In genomic region chr21:33242846-33243245, GRCh38 we compare ENCODE assay signal across 8 cellular contexts. TPM values are rescaled to one million over a fixed set of nuclear protein-coding genes. Genes with fewer than 3 reads are reported as not detected.
A peak's percentile ranks its signal among the peaks of the same experiment; 100 is the strongest.
DNase-seq lines count a peak whose midpoint lies in the region; ATAC-seq and TF ChIP-seq lines count a peak whose summit lies in the region.
"Not testable (repeated sequence)": the region's sequence is repeated elsewhere in the genome, so short reads cannot be mapped to it uniquely, and the experiment has no call there.

No MANE protein-coding gene starts in this region.

- not testable (repeated sequence) for H3K4me2 ChIP-seq in DND-41 (ENCODE audit: insufficient read depth, low read length)
- H3K4me2 ChIP-seq in Loucy (ENCODE audit: low read depth, low read length, poor library complexity, severe bottlenecking): peak overlapping the region; percentile 78

- intact Hi-C loops in CD14-positive monocyte (cut with micrococcal nuclease); activated CD4-positive, alpha-beta T cell treated with anti-CD3 and anti-CD28 coated beads, Interleukin-2, amount 10 ng/mL, durations not matched to agents 24 days and 14 days (cut with micrococcal nuclease): not testable (repeated sequence)

- not testable (repeated sequence) for H3K9me3 ChIP-seq in DND-41 (ENCODE audit: insufficient read depth, low read length, severe bottlenecking); Loucy (ENCODE audit: insufficient read depth, low read depth, low read length)

- TF ChIP-seq CTCF in CD14-positive monocyte (IDR thresholded peaks at IDR 0.05); DND-41 (IDR thresholded peaks at IDR 0.05; ENCODE audit: borderline replicate concordance, extremely low read depth, low read length, poor library complexity, severe bottlenecking); Loucy (conservative IDR thresholded peaks at IDR 0.05; ENCODE audit: low read length): not testable (repeated sequence)

- not testable (repeated sequence) for H3K27me3 Mint-ChIP-seq in CD14-positive monocyte (ENCODE audit: low read depth in 3 of 3); activated CD4-positive, alpha-beta T cell treated with anti-CD3 and anti-CD28 coated beads, Interleukin-2, amount 10 ng/mL, durations not matched to agents 24 days and 14 days; activated CD8-positive, alpha-beta memory T cell treated with anti-CD3 and anti-CD28 coated beads, Interleukin-2, amount 10 ng/mL, durations not matched to agents 7 days and 5 days; activated naive CD4-positive, alpha-beta T cell treated with anti-CD3 and anti-CD28 coated beads, Interleukin-2, amount 50 U/mL, for 24 hours; central memory CD8-positive, alpha-beta T cell; naive thymus-derived CD8-positive, alpha-beta T cell

- POLR2A ChIA-PET in naive thymus-derived CD8-positive, alpha-beta T cell (lab: Charles Lee): interaction anchor here (1.6 to 3.6 kb wide), 2 partner anchors 11 to 23 kb away, joined by 5 to 20 read pairs; partner anchors contain the start of gene IL10RB

- peaks cover 58% of the 10 kb centered on the region for H3K36me3 ChIP-seq in DND-41 (ENCODE audit: insufficient read depth, low read length)
- peaks cover 44% of the 10 kb centered on the region for H3K36me3 ChIP-seq in Loucy (ENCODE audit: insufficient read depth, low read length)

- not testable (repeated sequence) for H3F3A ChIP-seq in Loucy (ENCODE audit: low read depth)

- peak overlapping the region in 5 of 7 donors; percentile 6 to 83 (median 50) for H3K27ac Mint-ChIP-seq in CD14-positive monocyte
- peak overlapping the region; percentile 63 for H3K27ac Mint-ChIP-seq in activated CD4-positive, alpha-beta T cell treated with anti-CD3 and anti-CD28 coated beads, Interleukin-2, amount 10 ng/mL, durations not matched to agents 24 days and 14 days
- peak overlapping the region; percentile 92 for H3K27ac Mint-ChIP-seq in activated CD8-positive, alpha-beta memory T cell treated with anti-CD3 and anti-CD28 coated beads, Interleukin-2, amount 10 ng/mL, durations not matched to agents 7 days and 5 days
- H3K27ac Mint-ChIP-seq in activated naive CD4-positive, alpha-beta T cell treated with anti-CD3 and anti-CD28 coated beads, Interleukin-2, amount 50 U/mL, for 24 hours: peak overlapping the region; percentile 99
- H3K27ac Mint-ChIP-seq in central memory CD8-positive, alpha-beta T cell (ENCODE audit: low read depth): not testable (repeated sequence)
- H3K27ac Mint-ChIP-seq in naive thymus-derived CD8-positive, alpha-beta T cell: peak overlapping the region in 6 of 10 donors; percentile 7 to 96 (median 91)

- H3K9ac ChIP-seq in DND-41 (ENCODE audit: low read depth, low read length) (peak overlapping the region; percentile 44; the same call in 1 of the 2 replicates), Loucy (ENCODE audit: low read depth, low read length, poor library complexity, severe bottlenecking) (peak overlapping the region; percentile 79)

- H3K4me1 Mint-ChIP-seq in CD14-positive monocyte: peaks cover 56% of the 10 kb centered on the region
- H3K4me1 Mint-ChIP-seq in activated CD4-positive, alpha-beta T cell treated with anti-CD3 and anti-CD28 coated beads, Interleukin-2, amount 10 ng/mL, durations not matched to agents 24 days and 14 days: peaks cover 65% of the 10 kb centered on the region
- H3K4me1 Mint-ChIP-seq in activated CD8-positive, alpha-beta memory T cell treated with anti-CD3 and anti-CD28 coated beads, Interleukin-2, amount 10 ng/mL, durations not matched to agents 7 days and 5 days: peaks cover 78% of the 10 kb centered on the region
- H3K4me1 Mint-ChIP-seq in activated naive CD4-positive, alpha-beta T cell treated with anti-CD3 and anti-CD28 coated beads, Interleukin-2, amount 50 U/mL, for 24 hours: peaks cover 89% of the 10 kb centered on the region
- H3K4me1 Mint-ChIP-seq in central memory CD8-positive, alpha-beta T cell: peaks cover 61% of the 10 kb centered on the region
- H3K4me1 Mint-ChIP-seq in naive thymus-derived CD8-positive, alpha-beta T cell: peaks cover 52 to 92% (median 86%) of the 10 kb centered on the region in 4 donors

- not testable (repeated sequence) for H3K9me2 ChIP-seq in Loucy (replicated peaks; ENCODE audit: low read depth, low read length)

- peaks cover 60% of the 10 kb centered on the region for H3K4me1 ChIP-seq in DND-41 (ENCODE audit: insufficient read depth, low read length)
- peaks cover 92% of the 10 kb centered on the region for H3K4me1 ChIP-seq in Loucy (ENCODE audit: insufficient read depth, low read length, poor library complexity, severe bottlenecking)

- H3K27ac ChIP-seq in DND-41 (ENCODE audit: low read length): peak overlapping the region; percentile 82; the same call in 1 of the 2 replicates

- not testable (repeated sequence) for H3K27me3 ChIP-seq in DND-41 (ENCODE audit: insufficient read depth, low read length, poor library complexity); Loucy (ENCODE audit: insufficient read depth, low read length, poor library complexity, severe bottlenecking)

- H3K4me3 ChIP-seq in DND-41 (ENCODE audit: low read depth in 1 of 2, low read length in 2 of 2); Loucy (ENCODE audit: low read length, poor library complexity, severe bottlenecking): not testable (repeated sequence)

- not testable (repeated sequence) for H2AFZ ChIP-seq in DND-41 (ENCODE audit: low read depth, low read length); Loucy (ENCODE audit: low read length)

- H4K20me1 ChIP-seq in DND-41 (ENCODE audit: insufficient read depth, low read length); Loucy (ENCODE audit: insufficient read depth, low read length, poor library complexity, severe bottlenecking): not testable (repeated sequence)

- H3K9me3 Mint-ChIP-seq in CD14-positive monocyte; activated CD4-positive, alpha-beta T cell treated with anti-CD3 and anti-CD28 coated beads, Interleukin-2, amount 10 ng/mL, durations not matched to agents 24 days and 14 days; activated CD8-positive, alpha-beta memory T cell treated with anti-CD3 and anti-CD28 coated beads, Interleukin-2, amount 10 ng/mL, durations not matched to agents 7 days and 5 days (ENCODE audit: low read depth); activated naive CD4-positive, alpha-beta T cell treated with anti-CD3 and anti-CD28 coated beads, Interleukin-2, amount 50 U/mL, for 24 hours; central memory CD8-positive, alpha-beta T cell; naive thymus-derived CD8-positive, alpha-beta T cell: not testable (repeated sequence)

- ATAC-seq in DND-41 (ENCODE audit: insufficient read depth, low read depth); activated CD8-positive, alpha-beta memory T cell treated with anti-CD3 and anti-CD28 coated beads, Interleukin-2, amount 10 ng/mL, durations not matched to agents 7 days and 5 days; central memory CD8-positive, alpha-beta T cell (replicated peaks; ENCODE audit: extremely low read depth, poor library complexity, severe bottlenecking); naive thymus-derived CD8-positive, alpha-beta T cell: not testable (repeated sequence)

- CTCF ChIA-PET in activated CD8-positive, alpha-beta memory T cell treated with anti-CD3 and anti-CD28 coated beads, Interleukin-2, amount 10 ng/mL, durations not matched to agents 7 days and 5 days (lab: Charles Lee): interaction anchor here (1.2 kb wide), 1 partner anchor 118 kb away, joined by 3 read pairs; no protein-coding TSS in a partner anchor

- not testable (repeated sequence) for DNase-seq in CD14-positive monocyte (ENCODE audit: low spot score); DND-41; activated CD4-positive, alpha-beta T cell treated with anti-CD3 and anti-CD28 coated beads, Interleukin-2, amount 10 ng/mL, durations not matched to agents 24 days and 14 days; central memory CD8-positive, alpha-beta T cell (ENCODE audit: low spot score in 2 of 2); naive thymus-derived CD8-positive, alpha-beta T cell
- peak; percentile 23 for DNase-seq in activated CD8-positive, alpha-beta memory T cell treated with anti-CD3 and anti-CD28 coated beads, Interleukin-2, amount 10 ng/mL, durations not matched to agents 7 days and 5 days

- H3K79me2 ChIP-seq in DND-41 (ENCODE audit: insufficient read depth, low read length) (peaks cover 74% of the 10 kb centered on the region), Loucy (ENCODE audit: insufficient read depth, low read length) (peaks cover 84% of the 10 kb centered on the region)

- H3K36me3 Mint-ChIP-seq in CD14-positive monocyte: peaks cover 65 to 71% of the 10 kb centered on the region in 2 donors
- H3K36me3 Mint-ChIP-seq in activated CD4-positive, alpha-beta T cell treated with anti-CD3 and anti-CD28 coated beads, Interleukin-2, amount 10 ng/mL, durations not matched to agents 24 days and 14 days (ENCODE audit: low read depth): peaks cover 61% of the 10 kb centered on the region
- peaks cover 58% of the 10 kb centered on the region for H3K36me3 Mint-ChIP-seq in activated CD8-positive, alpha-beta memory T cell treated with anti-CD3 and anti-CD28 coated beads, Interleukin-2, amount 10 ng/mL, durations not matched to agents 7 days and 5 days
- H3K36me3 Mint-ChIP-seq in activated naive CD4-positive, alpha-beta T cell treated with anti-CD3 and anti-CD28 coated beads, Interleukin-2, amount 50 U/mL, for 24 hours: peaks cover 38% of the 10 kb centered on the region
- H3K36me3 Mint-ChIP-seq in central memory CD8-positive, alpha-beta T cell (ENCODE audit: insufficient read depth): peaks cover 45% of the 10 kb centered on the region
- H3K36me3 Mint-ChIP-seq in naive thymus-derived CD8-positive, alpha-beta T cell: peaks cover 11 to 55% (median 41%) of the 10 kb centered on the region in 3 donors

- not testable (repeated sequence) for H3K4me3 Mint-ChIP-seq in CD14-positive monocyte; activated CD4-positive, alpha-beta T cell treated with anti-CD3 and anti-CD28 coated beads, Interleukin-2, amount 10 ng/mL, durations not matched to agents 24 days and 14 days; activated CD8-positive, alpha-beta memory T cell treated with anti-CD3 and anti-CD28 coated beads, Interleukin-2, amount 10 ng/mL, durations not matched to agents 7 days and 5 days; activated naive CD4-positive, alpha-beta T cell treated with anti-CD3 and anti-CD28 coated beads, Interleukin-2, amount 50 U/mL, for 24 hours
- peak overlapping the region; percentile 42 for H3K4me3 Mint-ChIP-seq in central memory CD8-positive, alpha-beta T cell
- peak overlapping the region in 1 of 10 donors; percentile 83 for H3K4me3 Mint-ChIP-seq in naive thymus-derived CD8-positive, alpha-beta T cell

RNA-seq across cellular contexts. Expression of gene IFNAR2, which starts 13.1 kb away (rescaled TPM):
- polyA plus RNA-seq in CD14-positive monocyte: 10 to 100 TPM; 47.7 to 79.8 TPM
- total RNA-seq in activated CD4-positive, alpha-beta T cell treated with anti-CD3 and anti-CD28 coated beads, Interleukin-2, amount 10 ng/mL, durations not matched to agents 24 days and 14 days: 35.2 and 36.7 TPM in 2 replicates
- total RNA-seq in activated CD8-positive, alpha-beta memory T cell treated with anti-CD3 and anti-CD28 coated beads, Interleukin-2, amount 10 ng/mL, durations not matched to agents 7 days and 5 days: 10 to 100 TPM; 45.8 to 54.9 TPM
- total RNA-seq in naive thymus-derived CD8-positive, alpha-beta T cell: 10 to 100 TPM; 59.7 to 66.4 TPM
- polyA plus RNA-seq in naive thymus-derived CD8-positive, alpha-beta T cell: 10 to 100 TPM; 53.9 to 72.9 (median 63.3) TPM

RNA-seq across cellular contexts. Expression of gene IL10RB, which starts 23.3 kb away (rescaled TPM):
- polyA plus RNA-seq in CD14-positive monocyte: 100 to 1,000 TPM; 212 to 225 TPM
- 21.1 and 24.0 TPM in 2 replicates for total RNA-seq in activated CD4-positive, alpha-beta T cell treated with anti-CD3 and anti-CD28 coated beads, Interleukin-2, amount 10 ng/mL, durations not matched to agents 24 days and 14 days
- total RNA-seq in activated CD8-positive, alpha-beta memory T cell treated with anti-CD3 and anti-CD28 coated beads, Interleukin-2, amount 10 ng/mL, durations not matched to agents 7 days and 5 days: 10 to 100 TPM; 30.9 to 34.9 TPM
- total RNA-seq in naive thymus-derived CD8-positive, alpha-beta T cell: 10 to 100 TPM; 29.4 to 33.2 TPM
- 10 to 100 TPM; 44.6 to 50.6 (median 50.5) TPM for polyA plus RNA-seq in naive thymus-derived CD8-positive, alpha-beta T cell
